Comparison of ENCODE assay signal across 7 cellular contexts in the genomic region with DNA sequence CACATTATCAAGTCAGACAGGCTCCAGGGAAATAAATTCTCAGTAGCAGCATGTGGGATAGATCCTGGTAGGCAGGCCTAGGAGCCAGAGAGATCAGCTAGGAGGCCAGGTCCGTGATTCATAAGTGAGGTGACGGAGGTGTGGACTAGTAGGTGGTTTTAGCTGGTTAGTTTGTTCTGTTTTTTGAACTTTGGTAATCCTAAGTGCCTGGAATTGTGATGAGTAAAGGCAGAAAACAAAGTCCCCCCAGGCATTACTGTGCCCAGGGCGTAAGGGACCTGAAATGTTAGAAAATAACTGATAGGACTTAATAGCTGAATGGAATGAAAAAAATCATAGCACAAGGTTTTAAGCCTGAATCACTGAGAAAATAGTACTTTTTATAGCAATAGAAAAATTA.
"Had no signal": no experiment of that assay in that cellular context is flagged by ENCODE, and none has a peak within 500 bp of the region (broad histone marks: within the 10 kb centered on the region; RNA-seq: fewer than 3 reads in every experiment).

No MANE protein-coding gene starts in this region.

- ATAC-seq: GM23338, HepG2, K562 had no signal

- DNase-seq: H9, HCEC 1CT, KG1 had no signal

- H3K4me3 ChIP-seq: GM23338, K562 had no signal

- H3K27ac ChIP-seq: HL-60 had no signal

- H2AFZ ChIP-seq: GM23338 had no signal

- H3K4me2 ChIP-seq: GM23338 had no signal
